ENCODE assay signal across 1 cellular context in genomic region chr2:138516030-138516704, GRCh38.
A peak's percentile ranks its signal among the peaks of the same experiment; 100 is the strongest.
TF ChIP-seq lines count a peak whose summit lies in the region.

No MANE protein-coding gene starts in this region.

TF ChIP-seq in HepG2, 621 proteins besides CTCF, POLR2A, EP300 and RAD21 (continued from another document):
- TF ChIP-seq ARID5B (CRISPR knock-in tag; IDR thresholded peaks at IDR 0.05) (peak; percentile 56; the same call in 1 of the 2 replicates), BCL6 (CRISPR knock-in tag; IDR thresholded peaks at IDR 0.05) (0 out of 2 replicates have a peak, but pooled peaks have one; percentile 15), HOMEZ (CRISPR knock-in tag; IDR thresholded peaks at IDR 0.05; ENCODE audit: low read depth) (0 out of 2 replicates have a peak, but pooled peaks have one; percentile 21), HNF4A (CRISPR knock-in tag; IDR thresholded peaks at IDR 0.05) (peak; percentile 58), THAP11 (CRISPR knock-in tag; IDR thresholded peaks at IDR 0.05) (peak; percentile 14; the same call in 1 of the 2 replicates), SOX5 (CRISPR knock-in tag; IDR thresholded peaks at IDR 0.05; ENCODE audit: borderline replicate concordance) (0 out of 2 replicates have a peak, but pooled peaks have one; percentile 34), ZFAT (CRISPR knock-in tag; conservative IDR thresholded peaks at IDR 0.05) (no peak), SOX13 (IDR thresholded peaks at IDR 0.05) (no peak), SOX13 (CRISPR knock-in tag; conservative IDR thresholded peaks at IDR 0.05 in 1 of 2, IDR thresholded peaks at IDR 0.05 in 1 of 2) (peak in 1 of 2 experiments; percentile 66; a peak in 2 of 4 replicates), ZBTB2 (CRISPR knock-in tag; IDR thresholded peaks at IDR 0.05; ENCODE audit: low read depth) (no peak), TCF7 (IDR thresholded peaks at IDR 0.05; ENCODE audit: low read depth) (peak; percentile 52), ISL2 (CRISPR knock-in tag; IDR thresholded peaks at IDR 0.05) (peak; percentile 50; the same call in 1 of the 2 replicates), DNMT3B (CRISPR knock-in tag; conservative IDR thresholded peaks at IDR 0.05) (0 out of 2 replicates have a peak, but pooled peaks have one; percentile 53), ATF2 (CRISPR knock-in tag; IDR thresholded peaks at IDR 0.05) (peak; percentile 76; the same call in 1 of the 2 replicates), TEAD3 (CRISPR knock-in tag; optimal IDR thresholded peaks at IDR 0.05; ENCODE audit: borderline replicate concordance) (peak; percentile 78)
